Comparison of ENCODE assay signal across 20 cellular contexts in genomic region chr1:79760521-79760920, GRCh38.
A peak's percentile ranks its signal among the peaks of the same experiment; 100 is the strongest.
DNase-seq lines count a peak whose midpoint lies in the region; ATAC-seq and TF ChIP-seq lines count a peak whose summit lies in the region.
"Had no signal": no experiment of that assay in that cellular context is flagged by ENCODE, and none has a peak within 500 bp of the region (broad histone marks: within the 10 kb centered on the region; RNA-seq: fewer than 3 reads in every experiment).

No MANE protein-coding gene starts in this region.

- H4K91ac ChIP-seq in trophoblast cell (ENCODE audit: low read depth, low read length) = no peak overlapping the region

- no peaks in the 10 kb centered on the region for H3K4me1 ChIP-seq in trophoblast cell (ENCODE audit: control insufficient read depth in 1 of 2, insufficient read depth in 2 of 2, low read length in 2 of 2)
- H3K4me1 ChIP-seq: A549 had no signal

- H3K36me3 ChIP-seq in SU-DHL-6 (ENCODE audit: low read length) (no peaks in the 10 kb centered on the region), trophoblast cell (ENCODE audit: control insufficient read depth in 1 of 2, insufficient read depth in 2 of 2, low read length in 2 of 2) (no peaks in the 10 kb centered on the region)

- H3K14ac ChIP-seq in trophoblast cell (ENCODE audit: low read length) = no peak overlapping the region

- no peaks in the 10 kb centered on the region for H3K79me1 ChIP-seq in trophoblast cell (ENCODE audit: low read length)

- peak overlapping the region; percentile 73 for H2AFZ ChIP-seq in SU-DHL-6 (ENCODE audit: low read depth, low read length, severe bottlenecking)
- no peak overlapping the region for H2AFZ ChIP-seq in trophoblast cell (ENCODE audit: insufficient read depth, low read length, poor library complexity)

- no peaks in the 10 kb centered on the region for H3K9me2 ChIP-seq in SU-DHL-6 (replicated peaks; ENCODE audit: insufficient read depth, low read length)
- H3K9me2 ChIP-seq: SK-N-SH had no signal

- H2AK5ac ChIP-seq in trophoblast cell (ENCODE audit: low read length) = no peak overlapping the region

- ATAC-seq in HG03439 (IDR thresholded peaks at IDR 0.05; ENCODE audit: unreplicated experiment) (no peak), left lobe of liver (no peak), HG03039 (IDR thresholded peaks at IDR 0.05; ENCODE audit: unreplicated experiment) (no peak)
- ATAC-seq: A549 had no signal

- H3K9me3 ChIP-seq in SU-DHL-6 (ENCODE audit: insufficient read depth, low read length) = peaks cover 4% of the 10 kb centered on the region; the same call in 1 of the 2 replicates
- no peaks in the 10 kb centered on the region for H3K9me3 ChIP-seq in trophoblast cell (ENCODE audit: insufficient read depth, low read depth, low read length)
- H3K9me3 ChIP-seq: A549, SK-N-SH had no signal

- H3F3A ChIP-seq in SU-DHL-6 (ENCODE audit: insufficient read depth) = no peaks in the 10 kb centered on the region

- no peak overlapping the region for H4K8ac ChIP-seq in trophoblast cell (ENCODE audit: low read depth, low read length)

- H3K27me3 ChIP-seq in SU-DHL-6 (ENCODE audit: low read length) (no peaks in the 10 kb centered on the region), trophoblast cell (ENCODE audit: insufficient read depth, low read length) (no peaks in the 10 kb centered on the region)

- no peak overlapping the region for H3K27ac ChIP-seq in SU-DHL-6 (ENCODE audit: low read depth, low read length)
- no peak overlapping the region for H3K27ac ChIP-seq in trophoblast cell (ENCODE audit: low read depth, low read length)
- H3K27ac ChIP-seq: A549 had no signal

- no peaks in the 10 kb centered on the region for H4K20me1 ChIP-seq in SU-DHL-6 (ENCODE audit: low read depth, low read length)

- H3K4me2 ChIP-seq in SU-DHL-6 (ENCODE audit: low read depth, low read length, poor library complexity, severe bottlenecking) = no peak overlapping the region
- H3K4me2 ChIP-seq in trophoblast cell (ENCODE audit: low read length) = no peak overlapping the region
- H3K4me2 ChIP-seq: A549, SK-N-SH had no signal

- DNase-seq in NCI-H446 treated with DMSO at 0.1 percent for 48 hours (lab: John Stamatoyannopoulos, UW) = peak; percentile 81
- peak; percentile 1 for DNase-seq in fibroblast of gingiva (ENCODE audit: low read depth)
- peak; percentile 61 for DNase-seq in retinal pigment epithelial cell (ENCODE audit: low read depth)
- no peak for DNase-seq in trophoblast cell
- DNase-seq in left lobe of liver (ENCODE audit: low spot score) = no peak
- DNase-seq: C1 segment of cervical spinal cord; CD8-positive, alpha-beta memory T cell; DMS79; KG1; NCI-H1436; NCI-H1930; NCI-H345; NCI-H69; RPMI8226; SHP77 treated with DMSO at 0.1 percent for 48 hours; SK-N-SH had no signal

- no peak overlapping the region for H2BK5ac ChIP-seq in trophoblast cell (ENCODE audit: low read depth, low read length, poor library complexity)

- no peak overlapping the region for H2BK12ac ChIP-seq in trophoblast cell (ENCODE audit: low read length)

- H3K4me3 ChIP-seq in SU-DHL-6 (ENCODE audit: insufficient read depth, low read length, poor library complexity, severe bottlenecking) (no peak overlapping the region), retinal pigment epithelial cell (ENCODE audit: low read length) (no peak overlapping the region), trophoblast cell (ENCODE audit: low read depth, low read length) (no peak overlapping the region)
- H3K4me3 ChIP-seq: A549 had no signal

- WGBS in trophoblast cell (ENCODE audit: extremely low coverage, insufficient coverage, insufficient read length) = no CpG with 5 or more reads among the region's 1 CpG

- no peak overlapping the region for H2BK120ac ChIP-seq in trophoblast cell (ENCODE audit: insufficient read depth, low read length, poor library complexity)

- H3K9ac ChIP-seq in SU-DHL-6 (ENCODE audit: low read length) (no peak overlapping the region), trophoblast cell (ENCODE audit: low read length) (no peak overlapping the region)
- H3K9ac ChIP-seq: SK-N-SH had no signal

- no peak for TF ChIP-seq CTCF in SU-DHL-6 (IDR thresholded peaks at IDR 0.05; ENCODE audit: insufficient read depth, low read length, poor library complexity, severe bottlenecking)
- TF ChIP-seq CTCF in retinal pigment epithelial cell (conservative IDR thresholded peaks at IDR 0.05; ENCODE audit: low read depth, low read length) = no peak

- no peak overlapping the region for H3K23ac ChIP-seq in trophoblast cell (ENCODE audit: low read length)

- H3K79me2 ChIP-seq in SU-DHL-6 (ENCODE audit: insufficient read depth, low read length) = no peaks in the 10 kb centered on the region
- H3K79me2 ChIP-seq in trophoblast cell (ENCODE audit: control insufficient read depth, insufficient read depth, low read length, poor library complexity) = no peaks in the 10 kb centered on the region

- no peak overlapping the region for H3K4ac ChIP-seq in trophoblast cell (ENCODE audit: low read depth, low read length)

- no peak overlapping the region for H3K18ac ChIP-seq in trophoblast cell (ENCODE audit: low read length)

- H4K12ac ChIP-seq in trophoblast cell (ENCODE audit: low read depth, low read length) = no peak overlapping the region

Comparison
In these comparisons a context has a peak if more than half of its experiments do, and no peak if none do; other contexts are left out.
1. DNase-seq: peak in NCI-H446 treated with DMSO at 0.1 percent for 48 hours (single experiment), fibroblast of gingiva (single experiment) and retinal pigment epithelial cell (single experiment); none in trophoblast cell (0 of 2) and left lobe of liver (single experiment).